Comparison of ENCODE assay signal across 27 cellular contexts in genomic region chr12:64907097-64907496, GRCh38.
A peak's percentile ranks its signal among the peaks of the same experiment; 100 is the strongest.
DNase-seq lines count a peak whose midpoint lies in the region; ATAC-seq, FAIRE-seq and TF ChIP-seq lines count a peak whose summit lies in the region.
"Had no signal": no experiment of that assay in that cellular context is flagged by ENCODE, and none has a peak within 500 bp of the region (broad histone marks: within the 10 kb centered on the region; RNA-seq: fewer than 3 reads in every experiment).

No MANE protein-coding gene starts in this region.

- no peak overlapping the region for H3K18ac ChIP-seq in IMR-90 (ENCODE audit: low read depth, low read length)

- WGBS in A549 (ENCODE audit: missing lambda C conversion rate): 52% methylated on average over 3 of the region's 3 CpGs
- WGBS in IMR-90 (ENCODE audit: extremely low coverage in 2 of 2, insufficient read length in 1 of 2), 2 experiments: no CpG with 5 or more reads among the region's 3 CpGs
- 2% methylated on average over 3 of the region's 3 CpGs for WGBS in K562 (ENCODE audit: insufficient coverage, low coverage, missing lambda C conversion rate)

- ATAC-seq in A549 (no peak), IMR-90 (ENCODE audit: low read depth) (no peak), K562 (no peak)
- ATAC-seq in naive thymus-derived CD8-positive, alpha-beta T cell: no peak
- ATAC-seq: CD8-positive, alpha-beta T cell; GM12878 had no signal

- no TSS peak for BruUV-seq in IMR-90 (replicated peaks; lab: Mats Ljungman, UMichigan)
- no TSS peak for BruUV-seq in K562 (replicated peaks; lab: Mats Ljungman, UMichigan)

- no peak overlapping the region for H3K23ac ChIP-seq in IMR-90 (ENCODE audit: low read depth, low read length)

- in situ Hi-C loops in IMR-90 (cut with MboI; ENCODE audit: low sequenced_read_pairs) (loop anchor here (25.0 kb wide), 1 partner anchor 805 kb away; no protein-coding TSS in a partner anchor), K562 (cut with MboI) (no loop called here)

- no peaks in the 10 kb centered on the region for H3K4me1 Mint-ChIP-seq in naive thymus-derived CD8-positive, alpha-beta T cell
- H3K4me1 Mint-ChIP-seq: B cell had no signal

- TF ChIP-seq CTCF in A549 (IDR thresholded peaks at IDR 0.05) (no peak), IMR-90 (conservative IDR thresholded peaks at IDR 0.05; ENCODE audit: low read depth, low read length) (no peak), K562 (IDR thresholded peaks at IDR 0.05 in 2 of 3, conservative IDR thresholded peaks at IDR 0.05 in 1 of 3; ENCODE audit: insufficient read depth in 2 of 3, low read depth in 1 of 3, low read length in 3 of 3) (no peak)

- H3K27me3 ChIP-seq in IMR-90 (ENCODE audit: control insufficient read depth, insufficient read depth, low read length): peaks cover 28% of the 10 kb centered on the region
- H3K27me3 ChIP-seq in K562 (ENCODE audit: control insufficient read depth in 2 of 2, insufficient read depth in 2 of 2, low read length in 2 of 2): peaks cover 0 to 5% of the 10 kb centered on the region in 2 experiments; a peak in 2 of 5 replicates
- H3K27me3 ChIP-seq: BLaER1 treated with 17β-estradiol and CSF1 and Interleukin-3, amounts not matched to agents 10 nM and 100 nM had no signal

- H2BK120ac ChIP-seq in IMR-90 (ENCODE audit: low read depth, low read length): no peak overlapping the region

- no peaks in the 10 kb centered on the region for H3K4me1 ChIP-seq in A549
- no peaks in the 10 kb centered on the region for H3K4me1 ChIP-seq in IMR-90 (ENCODE audit: control insufficient read depth, insufficient read depth, low read length)
- no peaks in the 10 kb centered on the region for H3K4me1 ChIP-seq in K562 (replicated peaks in 1 of 2; ENCODE audit: control insufficient read depth in 2 of 2, insufficient read depth in 2 of 2, low read length in 2 of 2)

- H3K9me1 ChIP-seq in IMR-90 (ENCODE audit: insufficient read depth, low read length): no peaks in the 10 kb centered on the region
- H3K9me1 ChIP-seq in K562 (ENCODE audit: control insufficient read depth, insufficient read depth, low read length): no peaks in the 10 kb centered on the region

- H3K4me2 ChIP-seq in A549 (no peak overlapping the region), IMR-90 (ENCODE audit: low read depth, low read length) (no peak overlapping the region), K562 (ENCODE audit: insufficient read depth, low read length) (no peak overlapping the region)
- H3K4me2 ChIP-seq: BLaER1 treated with 17β-estradiol and CSF1 and Interleukin-3, amounts not matched to agents 10 nM and 100 nM had no signal

- no peak overlapping the region for H3K4ac ChIP-seq in IMR-90 (ENCODE audit: low read depth, low read length)

- H3K36me3 ChIP-seq in IMR-90 (ENCODE audit: control insufficient read depth, insufficient read depth, low read length): no peaks in the 10 kb centered on the region
- no peaks in the 10 kb centered on the region for H3K36me3 ChIP-seq in K562 (ENCODE audit: control insufficient read depth, insufficient read depth, low read length)
- H3K36me3 ChIP-seq: BLaER1 treated with 17β-estradiol and CSF1 and Interleukin-3, amounts not matched to agents 10 nM and 100 nM had no signal

- H2AK5ac ChIP-seq in IMR-90 (ENCODE audit: low read depth, low read length): no peak overlapping the region

- H2BK15ac ChIP-seq in IMR-90 (ENCODE audit: low read depth, low read length): no peak overlapping the region

- H2BK5ac ChIP-seq in IMR-90 (ENCODE audit: low read depth, low read length, poor library complexity, severe bottlenecking): no peak overlapping the region

- no peak overlapping the region for H2BK20ac ChIP-seq in IMR-90 (ENCODE audit: low read depth, low read length)

- dilution Hi-C loops in IMR-90 (cut with HindIII; ENCODE audit: low sequenced_read_pairs, unreplicated experiment): no loop called here

- peaks cover 3 to 33% (median 8%) of the 10 kb centered on the region in 5 donors for H3K27me3 Mint-ChIP-seq in naive thymus-derived CD8-positive, alpha-beta T cell

- no peaks in the 10 kb centered on the region for H3K79me1 ChIP-seq in IMR-90 (ENCODE audit: low read depth in 1 of 2, low read length in 2 of 2)

- CTCF ChIA-PET in A549 (lab: Yijun Ruan, JAX): interaction anchor here (1.0 kb wide), 1 partner anchor 15 kb away, joined by 4 read pairs; no protein-coding TSS in a partner anchor
- CTCF ChIA-PET in IMR-90 (lab: Yijun Ruan, JAX): no interaction called here
- CTCF ChIA-PET in K562 (lab: Yijun Ruan, JAX; ENCODE audit: low intra/inter-chr PET ratio): no interaction called here

- no peak overlapping the region for H3K27ac ChIP-seq in A549
- no peak overlapping the region for H3K27ac ChIP-seq in IMR-90 (ENCODE audit: insufficient read depth, low read length)
- H3K27ac ChIP-seq in K562 (ENCODE audit: extremely low read depth, low read depth, low read length): no peak overlapping the region
- H3K27ac ChIP-seq: BLaER1 treated with 17β-estradiol and CSF1 and Interleukin-3, amounts not matched to agents 10 nM and 100 nM; C4-2B had no signal

- no peak for DNase-seq in A549 (ENCODE audit: low read depth in 1 of 2, low spot score in 1 of 2)
- no peak for DNase-seq in IMR-90
- DNase-seq in K562 (ENCODE audit: extremely low read depth in 1 of 4, low spot score in 3 of 4): no peak
- DNase-seq in NCI-H82 treated with DMSO at 0.1 percent for 48 hours (lab: John Stamatoyannopoulos, UW; ENCODE audit: unreplicated experiment): no peak
- DNase-seq in naive thymus-derived CD8-positive, alpha-beta T cell: no peak
- DNase-seq in DMS 273 (lab: John Stamatoyannopoulos, UW; ENCODE audit: unreplicated experiment): no peak
- DNase-seq: 8988T; AML-193; Caco-2; Calu3; CD4-positive, alpha-beta T cell; CD8-positive, alpha-beta T cell; DMS 273 treated with DMSO at 0.1 percent for 48 hours; DMS153; DMS53; DMS79; DND-41; EL; GDM1 had no signal

- H3K4me3 Mint-ChIP-seq in naive thymus-derived CD8-positive, alpha-beta T cell: no peak overlapping the region
- H3K4me3 Mint-ChIP-seq: B cell; CD4-positive, alpha-beta T cell; CD8-positive, alpha-beta T cell had no signal

- no peak overlapping the region for H4K8ac ChIP-seq in IMR-90 (ENCODE audit: low read depth in 2 of 2, low read length in 2 of 2)

- H3K56ac ChIP-seq in IMR-90 (ENCODE audit: extremely low read depth, insufficient read depth, low read length): no peak overlapping the region

- intact Hi-C loops in IMR-90 (cut with micrococcal nuclease): no loop called here
- intact Hi-C loops in K562 (cut with micrococcal nuclease): no loop called here

- TF ChIP-seq POLR2A in A549 (IDR thresholded peaks at IDR 0.05; ENCODE audit: low read length) (no peak), IMR-90 (IDR thresholded peaks at IDR 0.05; ENCODE audit: low read depth, low read length) (no peak), K562 (conservative IDR thresholded peaks at IDR 0.05) (no peak)

- H3K4me3 ChIP-seq in A549 (no peak overlapping the region), IMR-90 (ENCODE audit: insufficient read depth, low read depth, low read length) (no peak overlapping the region), K562 (no peak overlapping the region)
- H3K4me3 ChIP-seq: BLaER1 treated with 17β-estradiol and CSF1 and Interleukin-3, amounts not matched to agents 10 nM and 100 nM; GM12878 had no signal

- H4K20me1 ChIP-seq in IMR-90 (ENCODE audit: insufficient read depth, low read length) (no peaks in the 10 kb centered on the region), K562 (replicated peaks; ENCODE audit: control insufficient read depth, insufficient read depth, low read length) (no peaks in the 10 kb centered on the region; the same call in 1 of the 2 replicates)
- H4K20me1 ChIP-seq: BLaER1 treated with 17β-estradiol and CSF1 and Interleukin-3, amounts not matched to agents 10 nM and 100 nM had no signal

- FAIRE-seq in A549 (lab: Jason Lieb, UNC) (no peak), K562 (lab: Jason Lieb, UNC) (no peak)
- FAIRE-seq: A204.1, D721Med, GM12878, GM12892, GM18507 had no signal

- H3K9me3 ChIP-seq in A549 (no peaks in the 10 kb centered on the region), IMR-90 (ENCODE audit: control insufficient read depth, insufficient read depth, low read length) (no peaks in the 10 kb centered on the region), K562 (replicated peaks; ENCODE audit: control insufficient read depth, insufficient read depth, low read depth, low read length) (no peaks in the 10 kb centered on the region)
- H3K9me3 ChIP-seq: BLaER1 treated with 17β-estradiol and CSF1 and Interleukin-3, amounts not matched to agents 10 nM and 100 nM; Caco-2 had no signal

- POLR2A ChIA-PET in A549 (lab: Yijun Ruan, JAX) (no interaction called here), IMR-90 (lab: Charles Lee; ENCODE audit: unreplicated experiment) (interaction anchor here (0.7 kb wide), 1 partner anchor 1015 kb away, joined by 5 read pairs; no protein-coding TSS in a partner anchor), K562 (lab: Yijun Ruan, JAX) (no interaction called here)
- POLR2A ChIA-PET in naive thymus-derived CD8-positive, alpha-beta T cell (lab: Charles Lee): no interaction called here

- no peak overlapping the region for H4K5ac ChIP-seq in IMR-90 (ENCODE audit: low read depth, low read length)

- TF ChIP-seq RAD21 in A549 (conservative IDR thresholded peaks at IDR 0.05 in 1 of 2, IDR thresholded peaks at IDR 0.05 in 1 of 2) (no peak), IMR-90 (IDR thresholded peaks at IDR 0.05; ENCODE audit: low read length) (no peak), K562 (CRISPR knock-in tag; conservative IDR thresholded peaks at IDR 0.05 in 1 of 2, IDR thresholded peaks at IDR 0.05 in 1 of 2) (no peak)

- H3K36me3 Mint-ChIP-seq in naive thymus-derived CD8-positive, alpha-beta T cell: no peaks in the 10 kb centered on the region
- H3K36me3 Mint-ChIP-seq: CD8-positive, alpha-beta T cell had no signal

- H3K9ac ChIP-seq in IMR-90 (ENCODE audit: low read depth, low read length) (no peak overlapping the region), K562 (ENCODE audit: insufficient read depth in 1 of 2, low read depth in 2 of 2, low read length in 2 of 2) (no peak overlapping the region)
- H3K9ac ChIP-seq: BLaER1 treated with 17β-estradiol and CSF1 and Interleukin-3, amounts not matched to agents 10 nM and 100 nM had no signal

- no peak overlapping the region for H2AFZ ChIP-seq in IMR-90 (replicated peaks; ENCODE audit: low read length, poor library complexity)
- H2AFZ ChIP-seq in K562 (ENCODE audit: low read depth, low read length): no peak overlapping the region

- H2AK9ac ChIP-seq in IMR-90 (replicated peaks; ENCODE audit: low read depth, low read length, poor library complexity): no peak overlapping the region

- H3K14ac ChIP-seq in IMR-90 (replicated peaks; ENCODE audit: low read depth, low read length): no peak overlapping the region

- TF ChIP-seq EP300 in A549 (IDR thresholded peaks at IDR 0.05): no peak
- TF ChIP-seq EP300 in K562 (IDR thresholded peaks at IDR 0.05; ENCODE audit: low read length): no peak

- no peaks in the 10 kb centered on the region for H3K79me2 ChIP-seq in K562 (ENCODE audit: control insufficient read depth, insufficient read depth, low read length)

- no peaks in the 10 kb centered on the region for H3K9me3 Mint-ChIP-seq in naive thymus-derived CD8-positive, alpha-beta T cell
- H3K9me3 Mint-ChIP-seq: CD4-positive, alpha-beta T cell; CD8-positive, alpha-beta T cell had no signal

- H4K91ac ChIP-seq in IMR-90 (ENCODE audit: insufficient read depth, low read depth, low read length): no peak overlapping the region

- H3K27ac Mint-ChIP-seq in naive thymus-derived CD8-positive, alpha-beta T cell: peak overlapping the region in 1 of 10 donors; percentile 35
- H3K27ac Mint-ChIP-seq: B cell; CD4-positive, alpha-beta T cell; CD8-positive, alpha-beta T cell had no signal

Comparison
In these comparisons a context has a peak if more than half of its experiments do, and no peak if none do; other contexts are left out.
1. Of the 35 proteins assayed by ChIP-seq in both K562 and A549: peak only in K562: none; only in A549: MAFK; in both: none; in neither: 34.